1 cellular context compared by ENCODE assay signal in the genomic region with DNA sequence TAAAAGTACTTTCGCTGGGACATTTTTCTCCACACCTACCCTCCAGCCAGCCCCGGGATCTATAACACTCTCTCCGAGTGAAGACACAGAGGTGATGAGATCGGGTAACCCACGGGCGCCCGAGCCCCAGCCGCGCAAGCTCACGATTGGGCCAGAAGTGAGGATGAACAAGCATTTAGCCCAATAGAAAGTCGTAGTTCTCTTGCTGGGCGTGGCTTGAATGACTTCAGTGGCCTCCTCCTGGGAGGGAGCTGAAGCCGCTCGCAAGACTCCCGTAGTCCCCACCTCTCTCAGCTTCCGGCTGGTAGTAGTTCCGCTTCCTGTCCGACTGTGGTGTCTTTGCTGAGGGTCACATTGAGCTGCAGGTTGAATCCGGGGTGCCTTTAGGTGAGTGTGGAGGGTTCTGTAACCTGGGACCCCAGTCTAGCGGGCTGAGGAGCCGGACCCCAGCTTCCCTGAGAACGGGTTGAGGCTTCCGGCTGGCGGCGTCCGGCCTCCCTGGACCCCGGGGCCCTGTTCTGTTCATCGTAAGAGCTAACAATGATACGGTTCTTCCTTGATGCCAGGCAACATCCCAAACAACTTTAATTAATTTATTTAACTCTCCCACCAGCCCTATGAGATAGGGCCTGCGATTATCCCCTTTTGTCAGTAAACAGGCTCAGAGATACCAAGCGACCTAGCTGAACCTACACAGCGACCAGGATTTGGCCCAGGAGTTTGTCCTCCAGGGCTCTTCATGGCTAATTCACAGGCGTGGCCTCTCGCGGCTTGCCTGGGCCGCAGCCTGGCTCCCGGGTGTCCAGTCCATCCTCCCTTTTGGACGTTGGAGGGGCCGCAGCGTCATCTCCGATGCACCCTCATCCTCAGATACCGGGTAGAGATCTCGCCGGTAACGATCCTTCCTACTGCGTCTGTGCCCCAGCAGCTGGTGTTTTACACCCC.
TF ChIP-seq lines count a peak whose summit lies in the region.

A gene with protein sequence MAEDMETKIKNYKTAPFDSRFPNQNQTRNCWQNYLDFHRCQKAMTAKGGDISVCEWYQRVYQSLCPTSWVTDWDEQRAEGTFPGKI (plus strand): TSS at position 307 of the 945 bp plus-strand sequence. CDS start 2,921 bp downstream, outside the sequence.

TF ChIP-seq in K562, 482 proteins besides CTCF, POLR2A, EP300 and RAD21 (continued from another document and continues in another):
- TF ChIP-seq, protein P1, sequence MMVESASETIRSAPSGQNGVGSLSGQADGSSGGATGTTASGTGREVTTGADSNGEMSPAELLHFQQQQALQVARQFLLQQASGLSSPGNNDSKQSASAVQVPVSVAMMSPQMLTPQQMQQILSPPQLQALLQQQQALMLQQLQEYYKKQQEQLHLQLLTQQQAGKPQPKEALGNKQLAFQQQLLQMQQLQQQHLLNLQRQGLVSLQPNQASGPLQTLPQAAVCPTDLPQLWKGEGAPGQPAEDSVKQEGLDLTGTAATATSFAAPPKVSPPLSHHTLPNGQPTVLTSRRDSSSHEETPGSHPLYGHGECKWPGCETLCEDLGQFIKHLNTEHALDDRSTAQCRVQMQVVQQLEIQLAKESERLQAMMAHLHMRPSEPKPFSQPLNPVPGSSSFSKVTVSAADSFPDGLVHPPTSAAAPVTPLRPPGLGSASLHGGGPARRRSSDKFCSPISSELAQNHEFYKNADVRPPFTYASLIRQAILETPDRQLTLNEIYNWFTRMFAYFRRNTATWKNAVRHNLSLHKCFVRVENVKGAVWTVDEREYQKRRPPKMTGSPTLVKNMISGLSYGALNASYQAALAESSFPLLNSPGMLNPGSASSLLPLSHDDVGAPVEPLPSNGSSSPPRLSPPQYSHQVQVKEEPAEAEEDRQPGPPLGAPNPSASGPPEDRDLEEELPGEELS (CRISPR knock-in tag; IDR thresholded peaks at IDR 0.05; ENCODE audit: borderline replicate concordance): peak; percentile 31; the same call in 1 of the 2 replicates
- TF ChIP-seq NFYB (IDR thresholded peaks at IDR 0.05; ENCODE audit: extremely low read depth, insufficient read length) (peak; percentile 97), SAP30 (IDR thresholded peaks at IDR 0.05; ENCODE audit: borderline replicate concordance, insufficient read depth, low read depth, low read length, poor library complexity, severe bottlenecking) (peak; percentile 26), BRD4 (IDR thresholded peaks at IDR 0.05) (no peak), JUNB (CRISPR knock-in tag; conservative IDR thresholded peaks at IDR 0.05) (no peak), DACH1 (IDR thresholded peaks at IDR 0.05; ENCODE audit: partially characterized antibody) (no peak), MAFF (IDR thresholded peaks at IDR 0.05; ENCODE audit: low read length) (no peak), NFE2 (IDR thresholded peaks at IDR 0.05; ENCODE audit: low read depth) (peak; percentile 46; the same call in 1 of the 2 replicates), ZNF224 (CRISPR knock-in tag; IDR thresholded peaks at IDR 0.05) (no peak), ZNF347 (CRISPR knock-in tag; IDR thresholded peaks at IDR 0.05; ENCODE audit: low read depth) (no peak), PHB (CRISPR knock-in tag; IDR thresholded peaks at IDR 0.05) (0 out of 2 replicates have a peak, but pooled peaks have one; percentile 60), ERF (CRISPR knock-in tag; IDR thresholded peaks at IDR 0.05) (no peak), NFIC (IDR thresholded peaks at IDR 0.05) (no peak), GABPA (tag; conservative IDR thresholded peaks at IDR 0.05; ENCODE audit: low read depth) (peak; percentile 96), MYC (IDR thresholded peaks at IDR 0.05; ENCODE audit: low read depth, low read length) (peak; percentile 62), MYC (CRISPR knock-in tag; IDR thresholded peaks at IDR 0.05; ENCODE audit: borderline replicate concordance, low read depth) (0 out of 2 replicates have a peak, but pooled peaks have one; percentile 19), ZNF232 (CRISPR knock-in tag; IDR thresholded peaks at IDR 0.05) (no peak), HDAC6 (IDR thresholded peaks at IDR 0.05; ENCODE audit: low read depth, low read length) (no peak), PCBP1 (IDR thresholded peaks at IDR 0.05; ENCODE audit: low read depth, low read length, poor library complexity, severe bottlenecking) (no peak), SP1 (CRISPR knock-in tag; IDR thresholded peaks at IDR 0.05) (peak; percentile 80), ELF4 (CRISPR knock-in tag; IDR thresholded peaks at IDR 0.05) (peak; percentile 66; the same call in 1 of the 2 replicates), XRCC4 (IDR thresholded peaks at IDR 0.05; ENCODE audit: extremely low read depth, insufficient read depth, insufficient read length) (no peak), ZFX (CRISPR knock-in tag; IDR thresholded peaks at IDR 0.05) (peak; percentile 79), WHSC1 (IDR thresholded peaks at IDR 0.05; ENCODE audit: low read length) (no peak), SMAD4 (CRISPR knock-in tag; conservative IDR thresholded peaks at IDR 0.05) (no peak), TBP (optimal IDR thresholded peaks at IDR 0.05; ENCODE audit: low read depth, low read length) (peak; percentile 89), ASH1L (IDR thresholded peaks at IDR 0.05; ENCODE audit: borderline replicate concordance, low read depth, partially characterized antibody) (peak; percentile 84), ZNF436 (CRISPR knock-in tag; IDR thresholded peaks at IDR 0.05) (no peak), ZNF785 (CRISPR knock-in tag; IDR thresholded peaks at IDR 0.05) (no peak)
- TF ChIP-seq, protein P2, sequence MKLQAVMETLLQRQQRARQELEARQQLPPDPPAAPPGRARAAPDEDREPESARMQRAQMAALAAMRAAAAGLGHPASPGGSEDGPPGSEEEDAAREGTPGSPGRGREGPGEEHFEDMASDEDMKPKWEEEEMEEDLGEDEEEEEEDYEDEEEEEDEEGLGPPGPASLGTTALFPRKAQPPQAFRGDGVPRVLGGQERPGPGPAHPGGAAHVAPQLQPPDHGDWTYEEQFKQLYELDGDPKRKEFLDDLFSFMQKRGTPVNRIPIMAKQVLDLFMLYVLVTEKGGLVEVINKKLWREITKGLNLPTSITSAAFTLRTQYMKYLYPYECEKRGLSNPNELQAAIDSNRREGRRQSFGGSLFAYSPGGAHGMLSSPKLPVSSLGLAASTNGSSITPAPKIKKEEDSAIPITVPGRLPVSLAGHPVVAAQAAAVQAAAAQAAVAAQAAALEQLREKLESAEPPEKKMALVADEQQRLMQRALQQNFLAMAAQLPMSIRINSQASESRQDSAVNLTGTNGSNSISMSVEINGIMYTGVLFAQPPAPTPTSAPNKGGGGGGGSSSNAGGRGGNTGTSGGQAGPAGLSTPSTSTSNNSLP (IDR thresholded peaks at IDR 0.05; ENCODE audit: borderline replicate concordance, low read depth, low read length): no peak
- TF ChIP-seq, protein P3, sequence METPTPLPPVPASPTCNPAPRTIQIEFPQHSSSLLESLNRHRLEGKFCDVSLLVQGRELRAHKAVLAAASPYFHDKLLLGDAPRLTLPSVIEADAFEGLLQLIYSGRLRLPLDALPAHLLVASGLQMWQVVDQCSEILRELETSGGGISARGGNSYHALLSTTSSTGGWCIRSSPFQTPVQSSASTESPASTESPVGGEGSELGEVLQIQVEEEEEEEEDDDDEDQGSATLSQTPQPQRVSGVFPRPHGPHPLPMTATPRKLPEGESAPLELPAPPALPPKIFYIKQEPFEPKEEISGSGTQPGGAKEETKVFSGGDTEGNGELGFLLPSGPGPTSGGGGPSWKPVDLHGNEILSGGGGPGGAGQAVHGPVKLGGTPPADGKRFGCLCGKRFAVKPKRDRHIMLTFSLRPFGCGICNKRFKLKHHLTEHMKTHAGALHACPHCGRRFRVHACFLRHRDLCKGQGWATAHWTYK (CRISPR knock-in tag; IDR thresholded peaks at IDR 0.05): no peak; the same call in 1 of the 2 replicates
- TF ChIP-seq, protein P4, sequence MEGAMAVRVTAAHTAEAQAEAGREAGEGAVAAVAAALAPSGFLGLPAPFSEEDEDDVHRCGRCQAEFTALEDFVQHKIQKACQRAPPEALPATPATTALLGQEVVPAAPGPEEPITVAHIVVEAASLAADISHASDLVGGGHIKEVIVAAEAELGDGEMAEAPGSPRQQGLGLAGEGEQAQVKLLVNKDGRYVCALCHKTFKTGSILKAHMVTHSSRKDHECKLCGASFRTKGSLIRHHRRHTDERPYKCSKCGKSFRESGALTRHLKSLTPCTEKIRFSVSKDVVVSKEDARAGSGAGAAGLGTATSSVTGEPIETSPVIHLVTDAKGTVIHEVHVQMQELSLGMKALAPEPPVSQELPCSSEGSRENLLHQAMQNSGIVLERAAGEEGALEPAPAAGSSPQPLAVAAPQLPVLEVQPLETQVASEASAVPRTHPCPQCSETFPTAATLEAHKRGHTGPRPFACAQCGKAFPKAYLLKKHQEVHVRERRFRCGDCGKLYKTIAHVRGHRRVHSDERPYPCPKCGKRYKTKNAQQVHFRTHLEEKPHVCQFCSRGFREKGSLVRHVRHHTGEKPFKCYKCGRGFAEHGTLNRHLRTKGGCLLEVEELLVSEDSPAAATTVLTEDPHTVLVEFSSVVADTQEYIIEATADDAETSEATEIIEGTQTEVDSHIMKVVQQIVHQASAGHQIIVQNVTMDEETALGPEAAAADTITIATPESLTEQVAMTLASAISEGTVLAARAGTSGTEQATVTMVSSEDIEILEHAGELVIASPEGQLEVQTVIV (CRISPR knock-in tag; IDR thresholded peaks at IDR 0.05; ENCODE audit: borderline replicate concordance): no peak
- TF ChIP-seq, protein P5, sequence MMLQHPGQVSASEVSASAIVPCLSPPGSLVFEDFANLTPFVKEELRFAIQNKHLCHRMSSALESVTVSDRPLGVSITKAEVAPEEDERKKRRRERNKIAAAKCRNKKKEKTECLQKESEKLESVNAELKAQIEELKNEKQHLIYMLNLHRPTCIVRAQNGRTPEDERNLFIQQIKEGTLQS (IDR thresholded peaks at IDR 0.05): peak; percentile 22; the same call in 1 of the 2 replicates
- TF ChIP-seq, protein P5 (CRISPR knock-in tag; conservative IDR thresholded peaks at IDR 0.05): no peak
- TF ChIP-seq, protein P6, sequence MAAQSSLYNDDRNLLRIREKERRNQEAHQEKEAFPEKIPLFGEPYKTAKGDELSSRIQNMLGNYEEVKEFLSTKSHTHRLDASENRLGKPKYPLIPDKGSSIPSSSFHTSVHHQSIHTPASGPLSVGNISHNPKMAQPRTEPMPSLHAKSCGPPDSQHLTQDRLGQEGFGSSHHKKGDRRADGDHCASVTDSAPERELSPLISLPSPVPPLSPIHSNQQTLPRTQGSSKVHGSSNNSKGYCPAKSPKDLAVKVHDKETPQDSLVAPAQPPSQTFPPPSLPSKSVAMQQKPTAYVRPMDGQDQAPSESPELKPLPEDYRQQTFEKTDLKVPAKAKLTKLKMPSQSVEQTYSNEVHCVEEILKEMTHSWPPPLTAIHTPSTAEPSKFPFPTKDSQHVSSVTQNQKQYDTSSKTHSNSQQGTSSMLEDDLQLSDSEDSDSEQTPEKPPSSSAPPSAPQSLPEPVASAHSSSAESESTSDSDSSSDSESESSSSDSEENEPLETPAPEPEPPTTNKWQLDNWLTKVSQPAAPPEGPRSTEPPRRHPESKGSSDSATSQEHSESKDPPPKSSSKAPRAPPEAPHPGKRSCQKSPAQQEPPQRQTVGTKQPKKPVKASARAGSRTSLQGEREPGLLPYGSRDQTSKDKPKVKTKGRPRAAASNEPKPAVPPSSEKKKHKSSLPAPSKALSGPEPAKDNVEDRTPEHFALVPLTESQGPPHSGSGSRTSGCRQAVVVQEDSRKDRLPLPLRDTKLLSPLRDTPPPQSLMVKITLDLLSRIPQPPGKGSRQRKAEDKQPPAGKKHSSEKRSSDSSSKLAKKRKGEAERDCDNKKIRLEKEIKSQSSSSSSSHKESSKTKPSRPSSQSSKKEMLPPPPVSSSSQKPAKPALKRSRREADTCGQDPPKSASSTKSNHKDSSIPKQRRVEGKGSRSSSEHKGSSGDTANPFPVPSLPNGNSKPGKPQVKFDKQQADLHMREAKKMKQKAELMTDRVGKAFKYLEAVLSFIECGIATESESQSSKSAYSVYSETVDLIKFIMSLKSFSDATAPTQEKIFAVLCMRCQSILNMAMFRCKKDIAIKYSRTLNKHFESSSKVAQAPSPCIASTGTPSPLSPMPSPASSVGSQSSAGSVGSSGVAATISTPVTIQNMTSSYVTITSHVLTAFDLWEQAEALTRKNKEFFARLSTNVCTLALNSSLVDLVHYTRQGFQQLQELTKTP (IDR thresholded peaks at IDR 0.05; ENCODE audit: low read depth in 1 of 2, partially characterized antibody in 2 of 2): peak in 1 of 2 experiments; percentile 59
- TF ChIP-seq, protein P7, sequence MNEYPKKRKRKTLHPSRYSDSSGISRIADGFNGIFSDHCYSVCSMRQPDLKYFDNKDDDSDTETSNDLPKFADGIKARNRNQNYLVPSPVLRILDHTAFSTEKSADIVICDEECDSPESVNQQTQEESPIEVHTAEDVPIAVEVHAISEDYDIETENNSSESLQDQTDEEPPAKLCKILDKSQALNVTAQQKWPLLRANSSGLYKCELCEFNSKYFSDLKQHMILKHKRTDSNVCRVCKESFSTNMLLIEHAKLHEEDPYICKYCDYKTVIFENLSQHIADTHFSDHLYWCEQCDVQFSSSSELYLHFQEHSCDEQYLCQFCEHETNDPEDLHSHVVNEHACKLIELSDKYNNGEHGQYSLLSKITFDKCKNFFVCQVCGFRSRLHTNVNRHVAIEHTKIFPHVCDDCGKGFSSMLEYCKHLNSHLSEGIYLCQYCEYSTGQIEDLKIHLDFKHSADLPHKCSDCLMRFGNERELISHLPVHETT (CRISPR knock-in tag; conservative IDR thresholded peaks at IDR 0.05 in 1 of 2, IDR thresholded peaks at IDR 0.05 in 1 of 2): 0 out of 4 replicates have a peak, but pooled peaks of 1 of the 2 experiments have one; percentile 56
- TF ChIP-seq, protein P8, sequence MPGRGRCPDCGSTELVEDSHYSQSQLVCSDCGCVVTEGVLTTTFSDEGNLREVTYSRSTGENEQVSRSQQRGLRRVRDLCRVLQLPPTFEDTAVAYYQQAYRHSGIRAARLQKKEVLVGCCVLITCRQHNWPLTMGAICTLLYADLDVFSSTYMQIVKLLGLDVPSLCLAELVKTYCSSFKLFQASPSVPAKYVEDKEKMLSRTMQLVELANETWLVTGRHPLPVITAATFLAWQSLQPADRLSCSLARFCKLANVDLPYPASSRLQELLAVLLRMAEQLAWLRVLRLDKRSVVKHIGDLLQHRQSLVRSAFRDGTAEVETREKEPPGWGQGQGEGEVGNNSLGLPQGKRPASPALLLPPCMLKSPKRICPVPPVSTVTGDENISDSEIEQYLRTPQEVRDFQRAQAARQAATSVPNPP (IDR thresholded peaks at IDR 0.05; ENCODE audit: borderline replicate concordance, insufficient read depth, insufficient read length): no peak
- TF ChIP-seq, protein P9, sequence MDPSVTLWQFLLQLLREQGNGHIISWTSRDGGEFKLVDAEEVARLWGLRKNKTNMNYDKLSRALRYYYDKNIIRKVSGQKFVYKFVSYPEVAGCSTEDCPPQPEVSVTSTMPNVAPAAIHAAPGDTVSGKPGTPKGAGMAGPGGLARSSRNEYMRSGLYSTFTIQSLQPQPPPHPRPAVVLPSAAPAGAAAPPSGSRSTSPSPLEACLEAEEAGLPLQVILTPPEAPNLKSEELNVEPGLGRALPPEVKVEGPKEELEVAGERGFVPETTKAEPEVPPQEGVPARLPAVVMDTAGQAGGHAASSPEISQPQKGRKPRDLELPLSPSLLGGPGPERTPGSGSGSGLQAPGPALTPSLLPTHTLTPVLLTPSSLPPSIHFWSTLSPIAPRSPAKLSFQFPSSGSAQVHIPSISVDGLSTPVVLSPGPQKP (CRISPR knock-in tag; IDR thresholded peaks at IDR 0.05): no peak
